ENCODE assay signal across 8 cellular contexts in the genomic region with DNA sequence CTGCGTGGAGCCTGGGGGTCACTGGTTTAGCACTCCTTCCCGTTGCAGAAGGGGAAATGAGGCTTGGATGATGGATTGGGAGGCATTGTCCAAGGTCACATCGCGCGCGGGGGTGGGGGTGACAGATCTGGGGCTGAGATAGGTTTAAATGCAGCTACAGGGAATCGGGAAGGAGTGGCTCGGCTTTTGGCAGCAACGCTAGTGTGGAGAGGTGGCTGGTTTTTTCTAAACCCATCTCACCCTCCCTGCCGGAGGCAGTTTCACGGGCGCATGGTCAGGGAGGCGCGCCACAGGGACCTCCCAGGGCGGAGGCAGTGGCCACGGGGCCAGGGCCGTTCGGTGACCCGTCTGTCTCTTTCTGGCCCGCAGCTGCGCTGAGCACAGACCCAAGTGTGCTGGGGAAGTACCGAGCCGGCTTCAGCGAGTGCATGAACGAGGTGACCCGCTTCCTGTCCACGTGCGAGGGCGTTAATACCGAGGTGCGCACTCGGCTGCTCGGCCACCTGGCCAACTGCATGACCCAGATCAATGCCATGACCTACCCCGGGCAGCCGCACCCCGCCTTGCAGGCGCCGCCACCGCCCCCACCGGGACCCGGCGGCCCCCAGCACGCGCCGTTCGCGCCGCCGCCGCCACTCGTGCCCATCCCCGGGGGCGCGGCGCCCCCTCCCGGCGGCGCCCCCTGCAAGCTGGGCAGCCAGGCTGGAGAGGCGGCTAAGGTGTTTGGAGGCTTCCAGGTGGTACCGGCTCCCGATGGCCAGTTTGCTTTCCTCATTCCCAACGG. TPM values are rescaled to one million over a fixed set of nuclear protein-coding genes. Genes with fewer than 3 reads are reported as not detected.
DNase-seq lines count a peak whose midpoint lies in the region; TF ChIP-seq lines count a peak whose summit lies in the region.

No MANE protein-coding gene starts in this region.

- H3K36me3 Mint-ChIP-seq in HFFc6 (ENCODE audit: low read depth), result no peaks in the 10 kb centered on the region

- H3K4me3 ChIP-seq in mesendoderm (ENCODE audit: low read length) (peak overlapping the region; percentile 77), subcutaneous abdominal adipose tissue (ENCODE audit: low read depth in 1 of 5, low read length in 5 of 5) (peak overlapping the region; percentile 84 to 97 (median 90))

- WGBS in mesendoderm (ENCODE audit: extremely low coverage, insufficient coverage, low lambda C conversion rate), result no CpG with 5 or more reads among the region's 62 CpGs

- no peak overlapping the region for H4K5ac ChIP-seq in mesendoderm (ENCODE audit: low read length)

- H3K36me3 ChIP-seq in mesendoderm (ENCODE audit: control insufficient read depth, insufficient read depth, low read length) (no peaks in the 10 kb centered on the region), subcutaneous abdominal adipose tissue (ENCODE audit: control insufficient read depth in 5 of 5, insufficient read depth in 5 of 5, low read length in 5 of 5) (peaks cover 0 to 3% (median 0%) of the 10 kb centered on the region in 5 donors)

- H3K4ac ChIP-seq in mesendoderm (ENCODE audit: low read depth, low read length), result peak overlapping the region; percentile 18

- H3K4me1 ChIP-seq in mesendoderm (ENCODE audit: control insufficient read depth, low read depth, low read length) (peaks cover 10% of the 10 kb centered on the region), subcutaneous abdominal adipose tissue (ENCODE audit: control insufficient read depth in 5 of 5, insufficient read depth in 5 of 5, low read length in 5 of 5) (peaks cover 33 to 78% (median 65%) of the 10 kb centered on the region in 5 donors)

- H3K27ac Mint-ChIP-seq in HFFc6, result peak overlapping the region; percentile 93

- H2BK5ac ChIP-seq in mesendoderm (ENCODE audit: low read length), result peak overlapping the region; percentile 0

- H3K27me3 ChIP-seq in mesendoderm (ENCODE audit: insufficient read depth, low read length, poor library complexity), result no peaks in the 10 kb centered on the region
- H3K27me3 ChIP-seq in subcutaneous abdominal adipose tissue (ENCODE audit: control insufficient read depth in 5 of 5, insufficient read depth in 4 of 5, low read length in 5 of 5), result peaks cover 0 to 12% (median 0%) of the 10 kb centered on the region in 5 donors

- H3K9me3 Mint-ChIP-seq in HFFc6, result no peaks in the 10 kb centered on the region

- H3K79me1 ChIP-seq in mesendoderm (ENCODE audit: low read length), result no peaks in the 10 kb centered on the region

- H3K9me3 ChIP-seq in subcutaneous abdominal adipose tissue (ENCODE audit: control insufficient read depth in 5 of 5, low read length in 5 of 5), result peaks cover 0 to 4% (median 0%) of the 10 kb centered on the region in 5 donors

- peak overlapping the region; percentile 85 for H3K56ac ChIP-seq in mesendoderm (ENCODE audit: low read length)

- peak overlapping the region; percentile 47 for H3K4me2 ChIP-seq in mesendoderm (ENCODE audit: low read length)

- no peak overlapping the region for H2BK15ac ChIP-seq in mesendoderm (replicated peaks; ENCODE audit: low read depth)

- DNase-seq in NCI-H510A treated with DMSO at 0.1 percent for 48 hours (lab: John Stamatoyannopoulos, UW), result peak; percentile 23
- DNase-seq in NCI-H510A (lab: John Stamatoyannopoulos, UW), result no peak
- DNase-seq in HFFc6, result peak; percentile 40
- DNase-seq in NCI-H146 treated with DMSO at 0.1 percent for 48 hours (lab: John Stamatoyannopoulos, UW; ENCODE audit: unreplicated experiment), result peak; percentile 88
- peak; percentile 29 to 48 for DNase-seq in activated CD4-positive, alpha-beta T cell treated with anti-CD3 and anti-CD28 coated beads for 4 hours
- DNase-seq in effector CD8-positive, alpha-beta T cell (lab: John Stamatoyannopoulos, UW), result peak; percentile 19
- peak; percentile 60 for DNase-seq in mesendoderm

- peak overlapping the region; percentile 95 for H3K4me3 Mint-ChIP-seq in HFFc6

- peak overlapping the region; percentile 20 for H3K23ac ChIP-seq in mesendoderm (ENCODE audit: low read length)

- peak overlapping the region; percentile 72 for H3K9ac ChIP-seq in mesendoderm (ENCODE audit: low read length)
- peak overlapping the region; percentile 74 to 100 (median 81) for H3K9ac ChIP-seq in subcutaneous abdominal adipose tissue (ENCODE audit: low read length in 5 of 5)

- peaks cover 16% of the 10 kb centered on the region for H3K79me2 ChIP-seq in mesendoderm (ENCODE audit: control insufficient read depth, insufficient read depth, low read length)

- H2BK120ac ChIP-seq in mesendoderm (ENCODE audit: low read depth, low read length), result no peak overlapping the region

- H4K8ac ChIP-seq in mesendoderm (ENCODE audit: low read depth, low read length), result no peak overlapping the region

- H2AK5ac ChIP-seq in mesendoderm (ENCODE audit: low read length), result no peak overlapping the region

- H3K4me1 Mint-ChIP-seq in HFFc6 (ENCODE audit: low read depth), result peaks cover 66% of the 10 kb centered on the region

- peak overlapping the region; percentile 0 for H3K27ac ChIP-seq in mesendoderm (ENCODE audit: low read depth, low read length)
- H3K27ac ChIP-seq in subcutaneous abdominal adipose tissue (ENCODE audit: low read depth, low read length), result peak overlapping the region; percentile 86

- H3K18ac ChIP-seq in mesendoderm (ENCODE audit: low read length), result peak overlapping the region; percentile 46

- peak; percentile 57; the same call in 1 of the 2 replicates for TF ChIP-seq CTCF in HFFc6 (IDR thresholded peaks at IDR 0.05)

- peaks cover 17% of the 10 kb centered on the region for H3K27me3 Mint-ChIP-seq in HFFc6 (ENCODE audit: insufficient read depth)

RNA-seq across cellular contexts. Expression of gene HES1, which starts 1.6 kb away (rescaled TPM):
- total RNA-seq in HFFc6 (2021; fragmentation: NEBNext Ultra II Directional; extraction: Animal tissue kit (Norgen Biotek cat#: 25700)), result 10 to 100 TPM in 4 of 6 experiments, 1 to 10 TPM in 2; 4.8 to 15.1 (median 13.4) TPM
- polyA plus RNA-seq in mesendoderm (2013, experiment 1 of 2), result 44.3 TPM
- polyA plus RNA-seq in mesendoderm (2013, experiment 2 of 2), result 42.6 TPM
